ENCODE assay signal across 17 cellular contexts in the genomic region with DNA sequence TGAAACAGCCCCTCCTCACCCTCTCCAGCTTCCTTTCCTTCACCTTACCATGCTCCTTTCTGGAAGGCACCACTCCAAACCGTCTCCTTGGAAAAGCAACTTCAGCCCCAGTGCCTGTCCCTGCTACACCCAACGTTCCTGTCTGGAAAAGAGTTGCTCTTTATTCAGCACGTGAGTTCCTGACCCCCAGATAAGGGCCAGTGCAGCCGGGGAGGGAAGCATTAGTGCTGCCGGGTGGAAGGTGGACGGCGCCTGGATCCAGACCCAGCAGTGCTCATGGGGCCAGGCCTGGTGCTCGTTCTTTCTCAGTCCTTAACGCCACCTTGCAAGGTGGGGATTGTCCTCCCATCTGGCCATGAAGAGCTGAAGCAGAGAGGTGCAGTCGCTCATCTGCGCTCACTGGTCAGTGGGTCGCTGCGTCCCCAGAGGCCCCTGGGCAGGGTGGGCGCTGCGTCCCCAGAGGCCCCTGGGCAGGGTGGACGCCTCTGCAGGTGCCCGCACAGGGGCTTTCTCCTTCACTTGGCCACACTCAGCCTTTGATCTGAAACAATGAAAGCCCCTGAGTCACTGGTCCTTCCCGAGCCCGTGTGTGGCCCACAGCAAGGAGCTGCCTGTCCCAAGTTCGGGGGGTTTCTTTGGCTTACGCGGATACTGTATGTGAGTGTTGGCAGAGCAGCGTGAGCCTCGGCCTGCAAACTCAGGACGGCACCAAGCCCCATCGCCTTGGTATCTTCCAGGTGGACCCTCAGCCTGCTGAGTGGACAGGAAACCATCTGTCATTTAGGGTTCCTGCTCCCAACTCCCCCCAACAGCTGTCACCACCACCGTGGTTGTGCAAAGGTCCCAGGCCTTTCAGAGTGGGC.
A peak's percentile ranks its signal among the peaks of the same experiment; 100 is the strongest.
DNase-seq lines count a peak whose midpoint lies in the region; ATAC-seq, FAIRE-seq and TF ChIP-seq lines count a peak whose summit lies in the region.
"Had no signal": no experiment of that assay in that cellular context is flagged by ENCODE, and none has a peak within 500 bp of the region (broad histone marks: within the 10 kb centered on the region; RNA-seq: fewer than 3 reads in every experiment).

No MANE protein-coding gene starts in this region.

- H3K4me1 ChIP-seq in IMR-90 (ENCODE audit: control insufficient read depth, insufficient read depth, low read length) (peaks cover 25% of the 10 kb centered on the region), K562 (replicated peaks in 1 of 2; ENCODE audit: control insufficient read depth in 2 of 2, insufficient read depth in 2 of 2, low read length in 2 of 2) (peaks cover 0 to 16% of the 10 kb centered on the region in 2 experiments; a peak in 2 of 5 replicates), neuronal stem cell (ENCODE audit: control insufficient read depth in 2 of 2, insufficient read depth in 1 of 2, low read depth in 1 of 2, low read length in 2 of 2) (peaks cover 11 to 14% of the 10 kb centered on the region in 2 donors), upper lobe of right lung (peaks cover 18% of the 10 kb centered on the region)
- H3K4me1 ChIP-seq: HAP-1 had no signal

- no peak overlapping the region for H3K4me3 Mint-ChIP-seq in Calu3 (ENCODE audit: low read depth, unreplicated experiment)
- H3K4me3 Mint-ChIP-seq: B cell; CD4-positive, alpha-beta T cell; GM23338; HFFc6 had no signal

- no peak for DNase-seq in Calu3
- no peak for DNase-seq in IMR-90
- DNase-seq in K562 (ENCODE audit: extremely low read depth in 1 of 4, low spot score in 3 of 4), result no peak
- no peak for DNase-seq in neuronal stem cell (ENCODE audit: low spot score)
- no peak for DNase-seq in central memory CD4-positive, alpha-beta T cell
- DNase-seq in upper lobe of right lung, result no peak
- DNase-seq: ACHN; C1 segment of cervical spinal cord; CD4-positive, alpha-beta T cell; DMS79; HFFc6 had no signal

- intact Hi-C loops in Calu3 (cut with micrococcal nuclease; ENCODE audit: unreplicated experiment), result no loop called here
- intact Hi-C loops in IMR-90 (cut with micrococcal nuclease), result no loop called here
- intact Hi-C loops in K562 (cut with micrococcal nuclease), result no loop called here
- intact Hi-C loops in upper lobe of right lung (cut with DNase I), result no loop called here

- dilution Hi-C loops in IMR-90 (cut with HindIII; ENCODE audit: low sequenced_read_pairs, unreplicated experiment), result no loop called here

- H3K36me3 Mint-ChIP-seq in Calu3 (ENCODE audit: insufficient read depth, unreplicated experiment), result peaks cover 10% of the 10 kb centered on the region

- no TSS peak for BruUV-seq in Calu3 (replicated peaks; lab: Mats Ljungman, UMichigan)
- no TSS peak for BruUV-seq in IMR-90 (replicated peaks; lab: Mats Ljungman, UMichigan)
- no TSS peak for BruUV-seq in K562 (replicated peaks; lab: Mats Ljungman, UMichigan)

- H3K14ac ChIP-seq in IMR-90 (replicated peaks; ENCODE audit: low read depth, low read length) (no peak overlapping the region), neuronal stem cell (ENCODE audit: low read length) (no peak overlapping the region)

- H4K91ac ChIP-seq in IMR-90 (ENCODE audit: insufficient read depth, low read depth, low read length), result no peak overlapping the region
- peak overlapping the region; percentile 1 for H4K91ac ChIP-seq in neuronal stem cell (ENCODE audit: low read depth, low read length, poor library complexity)

- H2BK15ac ChIP-seq in IMR-90 (ENCODE audit: low read depth, low read length) (no peak overlapping the region), neuronal stem cell (ENCODE audit: low read length) (no peak overlapping the region)

- no peak overlapping the region for H3K56ac ChIP-seq in IMR-90 (ENCODE audit: extremely low read depth, insufficient read depth, low read length)

- H2BK20ac ChIP-seq in IMR-90 (ENCODE audit: low read depth, low read length), result no peak overlapping the region

- TF ChIP-seq POLR2A in IMR-90 (IDR thresholded peaks at IDR 0.05; ENCODE audit: low read depth, low read length) (no peak), K562 (conservative IDR thresholded peaks at IDR 0.05) (no peak)

- no peak overlapping the region for H3K4me3 ChIP-seq in IMR-90 (ENCODE audit: insufficient read depth, low read depth, low read length)
- H3K4me3 ChIP-seq in K562, result no peak overlapping the region
- H3K4me3 ChIP-seq in neuronal stem cell (ENCODE audit: low read length in 2 of 2), result no peak overlapping the region
- no peak overlapping the region for H3K4me3 ChIP-seq in upper lobe of right lung
- H3K4me3 ChIP-seq: GM12878, GM23338, HAP-1 had no signal

- H3K79me1 ChIP-seq in IMR-90 (ENCODE audit: low read depth in 1 of 2, low read length in 2 of 2) (peaks cover 3% of the 10 kb centered on the region in 2 experiments; a peak in 2 of 4 replicates), neuronal stem cell (ENCODE audit: low read depth, low read length) (no peaks in the 10 kb centered on the region)

- H3K36me3 ChIP-seq in IMR-90 (ENCODE audit: control insufficient read depth, insufficient read depth, low read length) (no peaks in the 10 kb centered on the region), K562 (ENCODE audit: control insufficient read depth, insufficient read depth, low read length) (no peaks in the 10 kb centered on the region), neuronal stem cell (replicated peaks in 1 of 2; ENCODE audit: control insufficient read depth in 2 of 2, insufficient read depth in 2 of 2, low read length in 2 of 2) (no peaks in the 10 kb centered on the region), upper lobe of right lung (no peaks in the 10 kb centered on the region)
- H3K36me3 ChIP-seq: HAP-1 had no signal

- H2AK5ac ChIP-seq in IMR-90 (ENCODE audit: low read depth, low read length), result peak overlapping the region; percentile 84; the same call in 1 of the 2 replicates
- peak overlapping the region; percentile 60 for H2AK5ac ChIP-seq in neuronal stem cell (ENCODE audit: low read depth, low read length)

- H4K8ac ChIP-seq in IMR-90 (ENCODE audit: low read depth in 2 of 2, low read length in 2 of 2) (no peak overlapping the region), neuronal stem cell (ENCODE audit: low read depth, low read length) (no peak overlapping the region)

- H3K9me1 ChIP-seq in IMR-90 (ENCODE audit: insufficient read depth, low read length) (peaks cover 14% of the 10 kb centered on the region), K562 (ENCODE audit: control insufficient read depth, insufficient read depth, low read length) (no peaks in the 10 kb centered on the region)

- H3K4me1 Mint-ChIP-seq in Calu3 (ENCODE audit: low read depth, unreplicated experiment), result peaks cover 41% of the 10 kb centered on the region

- H3K18ac ChIP-seq in IMR-90 (ENCODE audit: low read depth, low read length) (no peak overlapping the region), neuronal stem cell (ENCODE audit: low read length) (peak overlapping the region; percentile 40)

- H2BK12ac ChIP-seq in neuronal stem cell (ENCODE audit: low read length), result no peak overlapping the region

- no peaks in the 10 kb centered on the region for H3K27me3 Mint-ChIP-seq in Calu3 (ENCODE audit: unreplicated experiment)
- H3K27me3 Mint-ChIP-seq: CD4-positive, alpha-beta T cell had no signal

- in situ Hi-C loops in IMR-90 (cut with MboI; ENCODE audit: low sequenced_read_pairs), result no loop called here
- in situ Hi-C loops in K562 (cut with MboI), result loop anchor here (10.0 kb wide), 1 partner anchor 253 kb away; no protein-coding TSS in a partner anchor

- FAIRE-seq in K562 (lab: Jason Lieb, UNC), result no peak
- FAIRE-seq: GM12878, GM18507 had no signal

- no peak for TF ChIP-seq RAD21 in IMR-90 (IDR thresholded peaks at IDR 0.05; ENCODE audit: low read length)
- TF ChIP-seq RAD21 in K562 (CRISPR knock-in tag; conservative IDR thresholded peaks at IDR 0.05 in 1 of 2, IDR thresholded peaks at IDR 0.05 in 1 of 2), result no peak

- H3K4me2 ChIP-seq in IMR-90 (ENCODE audit: low read depth, low read length) (no peak overlapping the region), K562 (ENCODE audit: insufficient read depth, low read length) (no peak overlapping the region), neuronal stem cell (ENCODE audit: insufficient read depth, low read length, poor library complexity, severe bottlenecking) (no peak overlapping the region)
- H3K4me2 ChIP-seq: GM23338 had no signal

- H3K27me3 ChIP-seq in IMR-90 (ENCODE audit: control insufficient read depth, insufficient read depth, low read length) (no peaks in the 10 kb centered on the region), K562 (ENCODE audit: control insufficient read depth in 2 of 2, insufficient read depth in 2 of 2, low read length in 2 of 2) (peaks cover 27 to 61% of the 10 kb centered on the region in 2 experiments), neuronal stem cell (ENCODE audit: control insufficient read depth in 3 of 3, insufficient read depth in 3 of 3, low read depth in 1 of 3, low read length in 3 of 3) (peaks cover 0 to 4% (median 0%) of the 10 kb centered on the region in 3 experiments), upper lobe of right lung (no peaks in the 10 kb centered on the region)

- H3K27ac ChIP-seq in IMR-90 (ENCODE audit: insufficient read depth, low read length) (no peak overlapping the region), K562 (ENCODE audit: extremely low read depth, low read depth, low read length) (no peak overlapping the region), neuronal stem cell (replicated peaks; ENCODE audit: low read length) (no peak overlapping the region), upper lobe of right lung (no peak overlapping the region)

- H4K20me1 ChIP-seq in IMR-90 (ENCODE audit: insufficient read depth, low read length), result no peaks in the 10 kb centered on the region
- H4K20me1 ChIP-seq in K562 (replicated peaks; ENCODE audit: control insufficient read depth, insufficient read depth, low read length), result no peaks in the 10 kb centered on the region

- H2BK5ac ChIP-seq in IMR-90 (ENCODE audit: low read depth, low read length, poor library complexity, severe bottlenecking), result no peak overlapping the region
- peak overlapping the region; percentile 19 for H2BK5ac ChIP-seq in neuronal stem cell (ENCODE audit: low read length)

- POLR2A ChIA-PET in IMR-90 (lab: Charles Lee; ENCODE audit: unreplicated experiment) (no interaction called here), K562 (lab: Yijun Ruan, JAX) (interaction anchor here (1.0 kb wide), 1 partner anchor 10 kb away, joined by 3 read pairs; no protein-coding TSS in a partner anchor)

- ATAC-seq in IMR-90 (ENCODE audit: low read depth), result no peak
- no peak for ATAC-seq in K562
- no peak for ATAC-seq in upper lobe of right lung
- no peak for ATAC-seq in HG03520 (IDR thresholded peaks at IDR 0.05; ENCODE audit: unreplicated experiment)
- ATAC-seq: GM12878, GM23338 had no signal

- 78% methylated on average over 10 of the region's 27 CpGs; no CpG with 5 or more reads in 1 of the 2 experiments for WGBS in IMR-90 (ENCODE audit: extremely low coverage in 2 of 2, insufficient read length in 1 of 2), 2 experiments
- WGBS in K562 (ENCODE audit: insufficient coverage, low coverage, missing lambda C conversion rate), result 25% methylated on average over 27 of the region's 27 CpGs
- WGBS in neuronal stem cell (ENCODE audit: extremely low coverage in 2 of 2, insufficient read length in 2 of 2, insufficient replicate concordance in 1 of 2), 2 donors, result no CpG with 5 or more reads among the region's 27 CpGs

- H3K79me2 ChIP-seq in K562 (ENCODE audit: control insufficient read depth, insufficient read depth, low read length), result no peaks in the 10 kb centered on the region

- no peak overlapping the region for H3K9ac ChIP-seq in IMR-90 (ENCODE audit: low read depth, low read length)
- no peak overlapping the region for H3K9ac ChIP-seq in K562 (ENCODE audit: insufficient read depth in 1 of 2, low read depth in 2 of 2, low read length in 2 of 2)
- peak overlapping the region; percentile 44 for H3K9ac ChIP-seq in neuronal stem cell (ENCODE audit: low read depth, low read length, poor library complexity)

- peak overlapping the region; percentile 53 for H3K27ac Mint-ChIP-seq in Calu3 (ENCODE audit: unreplicated experiment)
- H3K27ac Mint-ChIP-seq: B cell; CD4-positive, alpha-beta T cell; GM23338; HFFc6 had no signal

- no peak overlapping the region for H3K23ac ChIP-seq in IMR-90 (ENCODE audit: low read depth, low read length)
- no peak overlapping the region for H3K23ac ChIP-seq in neuronal stem cell (ENCODE audit: low read depth, low read length, poor library complexity)

- H3K4ac ChIP-seq in IMR-90 (ENCODE audit: low read depth, low read length) (peak overlapping the region; percentile 26; the same call in 1 of the 2 replicates), neuronal stem cell (ENCODE audit: low read length) (no peak overlapping the region)

- peak overlapping the region; percentile 44 for H2AK9ac ChIP-seq in IMR-90 (replicated peaks; ENCODE audit: low read depth, low read length, poor library complexity)

- TF ChIP-seq EP300 in K562 (IDR thresholded peaks at IDR 0.05; ENCODE audit: low read length), result no peak

- H2AFZ ChIP-seq in IMR-90 (replicated peaks; ENCODE audit: low read length, poor library complexity) (peak overlapping the region; percentile 50), K562 (ENCODE audit: low read depth, low read length) (peak overlapping the region; percentile 30; the same call in 1 of the 2 replicates), neuronal stem cell (ENCODE audit: low read length) (no peak overlapping the region)
- H2AFZ ChIP-seq: GM23338 had no signal

- H3K9me3 ChIP-seq in IMR-90 (ENCODE audit: control insufficient read depth, insufficient read depth, low read length) (no peaks in the 10 kb centered on the region), K562 (replicated peaks; ENCODE audit: control insufficient read depth, insufficient read depth, low read depth, low read length) (no peaks in the 10 kb centered on the region), neuronal stem cell (replicated peaks in 1 of 2; ENCODE audit: control insufficient read depth in 2 of 2, insufficient read depth in 1 of 2, low read depth in 1 of 2, low read length in 2 of 2) (no peaks in the 10 kb centered on the region), upper lobe of right lung (no peaks in the 10 kb centered on the region)
- H3K9me3 ChIP-seq: HAP-1 had no signal

- H3K9me3 Mint-ChIP-seq in Calu3 (ENCODE audit: low read depth, unreplicated experiment), result no peaks in the 10 kb centered on the region
- H3K9me3 Mint-ChIP-seq: CD4-positive, alpha-beta T cell; GM23338; HFFc6 had no signal

- H2BK120ac ChIP-seq in IMR-90 (ENCODE audit: low read depth, low read length), result no peak overlapping the region
- H2BK120ac ChIP-seq in neuronal stem cell (ENCODE audit: low read depth, low read length), result no peak overlapping the region

- TF ChIP-seq CTCF in Calu3 (IDR thresholded peaks at IDR 0.05; ENCODE audit: unreplicated experiment) (no peak), IMR-90 (conservative IDR thresholded peaks at IDR 0.05; ENCODE audit: low read depth, low read length) (no peak), K562 (IDR thresholded peaks at IDR 0.05 in 2 of 3, conservative IDR thresholded peaks at IDR 0.05 in 1 of 3; ENCODE audit: insufficient read depth in 2 of 3, low read depth in 1 of 3, low read length in 3 of 3) (no peak), upper lobe of right lung (IDR thresholded peaks at IDR 0.05) (no peak)

- H4K5ac ChIP-seq in IMR-90 (ENCODE audit: low read depth, low read length), result no peak overlapping the region

- CTCF ChIA-PET in Calu3 (lab: Charles Lee), result no interaction called here
- CTCF ChIA-PET in IMR-90 (lab: Yijun Ruan, JAX), result no interaction called here
- CTCF ChIA-PET in K562 (lab: Yijun Ruan, JAX; ENCODE audit: low intra/inter-chr PET ratio), result no interaction called here
